1 cellular context compared by ENCODE assay signal in genomic region chr11:46593550-46594382, GRCh38.
A peak's percentile ranks its signal among the peaks of the same experiment; 100 is the strongest.
TF ChIP-seq lines count a peak whose summit lies in the region.

A gene with protein sequence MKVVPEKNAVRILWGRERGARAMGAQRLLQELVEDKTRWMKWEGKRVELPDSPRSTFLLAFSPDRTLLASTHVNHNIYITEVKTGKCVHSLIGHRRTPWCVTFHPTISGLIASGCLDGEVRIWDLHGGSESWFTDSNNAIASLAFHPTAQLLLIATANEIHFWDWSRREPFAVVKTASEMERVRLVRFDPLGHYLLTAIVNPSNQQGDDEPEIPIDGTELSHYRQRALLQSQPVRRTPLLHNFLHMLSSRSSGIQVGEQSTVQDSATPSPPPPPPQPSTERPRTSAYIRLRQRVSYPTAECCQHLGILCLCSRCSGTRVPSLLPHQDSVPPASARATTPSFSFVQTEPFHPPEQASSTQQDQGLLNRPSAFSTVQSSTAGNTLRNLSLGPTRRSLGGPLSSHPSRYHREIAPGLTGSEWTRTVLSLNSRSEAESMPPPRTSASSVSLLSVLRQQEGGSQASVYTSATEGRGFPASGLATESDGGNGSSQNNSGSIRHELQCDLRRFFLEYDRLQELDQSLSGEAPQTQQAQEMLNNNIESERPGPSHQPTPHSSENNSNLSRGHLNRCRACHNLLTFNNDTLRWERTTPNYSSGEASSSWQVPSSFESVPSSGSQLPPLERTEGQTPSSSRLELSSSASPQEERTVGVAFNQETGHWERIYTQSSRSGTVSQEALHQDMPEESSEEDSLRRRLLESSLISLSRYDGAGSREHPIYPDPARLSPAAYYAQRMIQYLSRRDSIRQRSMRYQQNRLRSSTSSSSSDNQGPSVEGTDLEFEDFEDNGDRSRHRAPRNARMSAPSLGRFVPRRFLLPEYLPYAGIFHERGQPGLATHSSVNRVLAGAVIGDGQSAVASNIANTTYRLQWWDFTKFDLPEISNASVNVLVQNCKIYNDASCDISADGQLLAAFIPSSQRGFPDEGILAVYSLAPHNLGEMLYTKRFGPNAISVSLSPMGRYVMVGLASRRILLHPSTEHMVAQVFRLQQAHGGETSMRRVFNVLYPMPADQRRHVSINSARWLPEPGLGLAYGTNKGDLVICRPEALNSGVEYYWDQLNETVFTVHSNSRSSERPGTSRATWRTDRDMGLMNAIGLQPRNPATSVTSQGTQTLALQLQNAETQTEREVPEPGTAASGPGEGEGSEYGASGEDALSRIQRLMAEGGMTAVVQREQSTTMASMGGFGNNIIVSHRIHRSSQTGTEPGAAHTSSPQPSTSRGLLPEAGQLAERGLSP (N-terminal part only) (minus strand): TSS chr11:46594023. CDS start chr11:46548380, 45,643 bp downstream.

TF ChIP-seq in HepG2, 621 proteins besides CTCF, POLR2A, EP300 and RAD21 (continued from another document and continues in another):
- TF ChIP-seq MLXIP (CRISPR knock-in tag; IDR thresholded peaks at IDR 0.05; ENCODE audit: borderline replicate concordance) (0 out of 2 replicates have a peak, but pooled peaks have one; percentile 17), HOXD1 (CRISPR knock-in tag; IDR thresholded peaks at IDR 0.05) (0 out of 2 replicates have a peak, but pooled peaks have one; percentile 37), ZBTB14 (CRISPR knock-in tag; IDR thresholded peaks at IDR 0.05) (no peak), KMT2B (CRISPR knock-in tag; IDR thresholded peaks at IDR 0.05) (peak; percentile 96), ZNF468 (CRISPR knock-in tag; IDR thresholded peaks at IDR 0.05) (0 out of 2 replicates have a peak, but pooled peaks have one; percentile 82), ZNF256 (CRISPR knock-in tag; conservative IDR thresholded peaks at IDR 0.05) (no peak), CENPX (CRISPR knock-in tag; IDR thresholded peaks at IDR 0.05) (no peak), ZBTB39 (CRISPR knock-in tag; IDR thresholded peaks at IDR 0.05) (no peak), NFE2L2 (IDR thresholded peaks at IDR 0.05; ENCODE audit: low read length) (no peak), ZNF3 (CRISPR knock-in tag; IDR thresholded peaks at IDR 0.05) (no peak), ZNF775 (CRISPR knock-in tag; IDR thresholded peaks at IDR 0.05; ENCODE audit: borderline replicate concordance) (no peak), ZNF777 (CRISPR knock-in tag; IDR thresholded peaks at IDR 0.05) (no peak), HES4 (CRISPR knock-in tag; IDR thresholded peaks at IDR 0.05; ENCODE audit: borderline replicate concordance) (no peak), ELF4 (CRISPR knock-in tag; IDR thresholded peaks at IDR 0.05; ENCODE audit: borderline replicate concordance) (no peak; the same call in 1 of the 2 replicates), NCOR1 (IDR thresholded peaks at IDR 0.05; ENCODE audit: borderline replicate concordance, low read length) (no peak), FOXC1 (CRISPR knock-in tag; IDR thresholded peaks at IDR 0.05; ENCODE audit: borderline replicate concordance) (peak; percentile 74; the same call in 1 of the 2 replicates), ERF (CRISPR knock-in tag; IDR thresholded peaks at IDR 0.05) (peak; percentile 69), EHMT2 (IDR thresholded peaks at IDR 0.05; ENCODE audit: borderline replicate concordance, low read depth, low read length) (no peak), ZNF441 (CRISPR knock-in tag; IDR thresholded peaks at IDR 0.05; ENCODE audit: borderline replicate concordance) (peak; percentile 67; the same call in 1 of the 2 replicates), ZNF260 (CRISPR knock-in tag; IDR thresholded peaks at IDR 0.05; ENCODE audit: borderline replicate concordance, low read depth) (no peak), EZH2 (conservative IDR thresholded peaks at IDR 0.05; ENCODE audit: low read depth, low read length) (no peak), ZNF772 (CRISPR knock-in tag; IDR thresholded peaks at IDR 0.05) (peak; percentile 45; the same call in 1 of the 2 replicates), ATF7-NPFF (CRISPR knock-in tag; IDR thresholded peaks at IDR 0.05; ENCODE audit: low read depth) (0 out of 2 replicates have a peak, but pooled peaks have one; percentile 18), ZNF230 (CRISPR knock-in tag; IDR thresholded peaks at IDR 0.05) (peak; percentile 31; the same call in 1 of the 2 replicates), TBP (CRISPR knock-in tag; IDR thresholded peaks at IDR 0.05) (no peak), ZSCAN30 (CRISPR knock-in tag; IDR thresholded peaks at IDR 0.05) (peak; percentile 70; the same call in 1 of the 2 replicates), ZNF335 (CRISPR knock-in tag; IDR thresholded peaks at IDR 0.05) (peak; percentile 71; the same call in 1 of the 2 replicates)
- TF ChIP-seq, protein P1, sequence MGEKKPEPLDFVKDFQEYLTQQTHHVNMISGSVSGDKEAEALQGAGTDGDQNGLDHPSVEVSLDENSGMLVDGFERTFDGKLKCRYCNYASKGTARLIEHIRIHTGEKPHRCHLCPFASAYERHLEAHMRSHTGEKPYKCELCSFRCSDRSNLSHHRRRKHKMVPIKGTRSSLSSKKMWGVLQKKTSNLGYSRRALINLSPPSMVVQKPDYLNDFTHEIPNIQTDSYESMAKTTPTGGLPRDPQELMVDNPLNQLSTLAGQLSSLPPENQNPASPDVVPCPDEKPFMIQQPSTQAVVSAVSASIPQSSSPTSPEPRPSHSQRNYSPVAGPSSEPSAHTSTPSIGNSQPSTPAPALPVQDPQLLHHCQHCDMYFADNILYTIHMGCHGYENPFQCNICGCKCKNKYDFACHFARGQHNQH (CRISPR knock-in tag; IDR thresholded peaks at IDR 0.05): peak; percentile 85
- TF ChIP-seq, protein P2, sequence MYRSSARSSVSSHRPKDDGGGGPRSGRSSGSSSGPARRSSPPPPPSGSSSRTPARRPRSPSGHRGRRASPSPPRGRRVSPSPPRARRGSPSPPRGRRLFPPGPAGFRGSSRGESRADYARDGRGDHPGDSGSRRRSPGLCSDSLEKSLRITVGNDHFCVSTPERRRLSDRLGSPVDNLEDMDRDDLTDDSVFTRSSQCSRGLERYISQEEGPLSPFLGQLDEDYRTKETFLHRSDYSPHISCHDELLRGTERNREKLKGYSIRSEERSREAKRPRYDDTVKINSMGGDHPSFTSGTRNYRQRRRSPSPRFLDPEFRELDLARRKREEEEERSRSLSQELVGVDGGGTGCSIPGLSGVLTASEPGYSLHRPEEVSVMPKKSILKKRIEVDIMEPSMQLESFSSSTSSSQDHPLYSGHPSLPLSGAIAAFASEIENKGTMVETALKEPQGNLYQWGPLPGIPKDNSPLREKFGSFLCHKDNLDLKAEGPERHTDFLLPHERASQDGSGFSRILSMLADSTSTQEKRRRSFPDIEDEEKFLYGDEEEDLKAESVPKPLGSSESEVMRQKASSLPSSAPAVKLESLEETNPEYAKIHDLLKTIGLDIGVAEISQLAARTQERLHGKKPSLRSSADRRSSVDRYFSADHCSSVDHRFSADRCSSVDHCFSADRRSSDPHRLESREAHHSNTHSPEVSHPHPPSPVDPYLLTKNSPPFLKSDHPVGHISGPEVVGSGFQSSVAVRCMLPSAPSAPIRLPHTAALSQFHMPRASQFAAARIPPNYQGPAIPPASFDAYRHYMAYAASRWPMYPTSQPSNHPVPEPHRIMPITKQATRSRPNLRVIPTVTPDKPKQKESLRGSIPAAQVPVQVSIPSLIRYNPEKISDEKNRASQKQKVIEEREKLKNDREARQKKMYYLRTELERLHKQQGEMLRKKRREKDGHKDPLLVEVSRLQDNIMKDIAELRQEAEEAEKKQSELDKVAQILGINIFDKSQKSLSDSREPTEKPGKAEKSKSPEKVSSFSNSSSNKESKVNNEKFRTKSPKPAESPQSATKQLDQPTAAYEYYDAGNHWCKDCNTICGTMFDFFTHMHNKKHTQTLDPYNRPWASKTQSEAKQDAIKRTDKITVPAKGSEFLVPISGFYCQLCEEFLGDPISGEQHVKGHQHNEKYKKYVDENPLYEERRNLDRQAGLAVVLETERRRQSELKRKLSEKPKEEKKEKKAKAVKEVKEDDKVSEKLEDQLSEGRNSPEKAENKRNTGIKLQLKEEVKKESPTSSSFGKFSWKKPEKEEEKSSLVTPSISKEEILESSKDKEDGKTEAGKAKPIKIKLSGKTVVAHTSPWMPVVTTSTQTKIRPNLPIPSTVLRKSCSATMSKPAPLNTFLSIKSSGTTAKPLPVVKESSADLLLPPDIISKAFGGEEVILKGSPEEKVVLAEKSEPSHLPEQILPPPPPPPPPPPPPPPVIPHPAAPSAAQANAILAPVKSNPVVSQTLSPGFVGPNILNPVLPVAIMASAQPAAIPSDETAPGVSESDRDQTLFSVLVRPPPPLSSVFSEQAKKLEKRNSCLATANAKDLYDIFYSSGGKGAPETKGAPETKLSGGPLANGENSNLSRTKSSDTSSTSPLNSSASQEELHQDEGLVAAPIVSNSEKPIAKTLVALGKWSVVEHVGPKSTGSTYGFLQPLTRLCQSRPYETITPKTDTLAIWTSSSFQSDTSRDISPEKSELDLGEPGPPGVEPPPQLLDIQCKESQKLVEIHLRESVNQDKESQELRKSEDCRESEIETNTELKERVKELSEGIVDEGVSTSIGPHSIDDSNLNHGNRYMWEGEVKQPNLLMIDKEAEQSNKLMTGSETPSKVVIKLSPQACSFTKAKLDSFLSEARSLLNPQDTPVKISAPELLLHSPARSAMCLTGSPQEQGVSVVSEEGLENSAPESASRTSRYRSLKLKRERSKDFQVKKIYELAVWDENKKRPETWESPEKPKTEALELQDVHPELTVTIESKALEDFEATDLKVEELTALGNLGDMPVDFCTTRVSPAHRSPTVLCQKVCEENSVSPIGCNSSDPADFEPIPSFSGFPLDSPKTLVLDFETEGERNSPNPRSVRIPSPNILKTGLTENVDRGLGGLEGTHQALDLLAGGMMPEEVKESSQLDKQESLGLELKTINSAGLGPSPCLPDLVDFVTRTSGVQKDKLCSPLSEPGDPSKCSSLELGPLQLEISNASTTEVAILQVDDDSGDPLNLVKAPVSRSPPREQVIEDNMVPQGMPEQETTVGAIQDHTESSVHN (CRISPR knock-in tag; IDR thresholded peaks at IDR 0.05): no peak
- TF ChIP-seq, protein P3, sequence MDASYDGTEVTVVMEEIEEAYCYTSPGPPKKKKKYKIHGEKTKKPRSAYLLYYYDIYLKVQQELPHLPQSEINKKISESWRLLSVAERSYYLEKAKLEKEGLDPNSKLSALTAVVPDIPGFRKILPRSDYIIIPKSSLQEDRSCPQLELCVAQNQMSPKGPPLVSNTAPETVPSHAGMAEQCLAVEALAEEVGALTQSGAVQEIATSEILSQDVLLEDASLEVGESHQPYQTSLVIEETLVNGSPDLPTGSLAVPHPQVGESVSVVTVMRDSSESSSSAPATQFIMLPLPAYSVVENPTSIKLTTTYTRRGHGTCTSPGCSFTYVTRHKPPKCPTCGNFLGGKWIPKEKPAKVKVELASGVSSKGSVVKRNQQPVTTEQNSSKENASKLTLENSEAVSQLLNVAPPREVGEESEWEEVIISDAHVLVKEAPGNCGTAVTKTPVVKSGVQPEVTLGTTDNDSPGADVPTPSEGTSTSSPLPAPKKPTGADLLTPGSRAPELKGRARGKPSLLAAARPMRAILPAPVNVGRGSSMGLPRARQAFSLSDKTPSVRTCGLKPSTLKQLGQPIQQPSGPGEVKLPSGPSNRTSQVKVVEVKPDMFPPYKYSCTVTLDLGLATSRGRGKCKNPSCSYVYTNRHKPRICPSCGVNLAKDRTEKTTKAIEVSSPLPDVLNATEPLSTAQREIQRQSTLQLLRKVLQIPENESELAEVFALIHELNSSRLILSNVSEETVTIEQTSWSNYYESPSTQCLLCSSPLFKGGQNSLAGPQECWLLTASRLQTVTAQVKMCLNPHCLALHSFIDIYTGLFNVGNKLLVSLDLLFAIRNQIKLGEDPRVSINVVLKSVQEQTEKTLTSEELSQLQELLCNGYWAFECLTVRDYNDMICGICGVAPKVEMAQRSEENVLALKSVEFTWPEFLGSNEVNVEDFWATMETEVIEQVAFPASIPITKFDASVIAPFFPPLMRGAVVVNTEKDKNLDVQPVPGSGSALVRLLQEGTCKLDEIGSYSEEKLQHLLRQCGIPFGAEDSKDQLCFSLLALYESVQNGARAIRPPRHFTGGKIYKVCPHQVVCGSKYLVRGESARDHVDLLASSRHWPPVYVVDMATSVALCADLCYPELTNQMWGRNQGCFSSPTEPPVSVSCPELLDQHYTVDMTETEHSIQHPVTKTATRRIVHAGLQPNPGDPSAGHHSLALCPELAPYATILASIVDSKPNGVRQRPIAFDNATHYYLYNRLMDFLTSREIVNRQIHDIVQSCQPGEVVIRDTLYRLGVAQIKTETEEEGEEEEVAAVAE (CRISPR knock-in tag; IDR thresholded peaks at IDR 0.05; ENCODE audit: borderline replicate concordance): peak; percentile 53
